ENCODE assay signal across 11 cellular contexts in genomic region chr5:173834070-173834771, GRCh38. TPM values are rescaled to one million over a fixed set of nuclear protein-coding genes. Genes with fewer than 3 reads are reported as not detected.
DNase-seq lines count a peak whose midpoint lies in the region; TF ChIP-seq lines count a peak whose summit lies in the region.
"Had no signal": no experiment of that assay in that cellular context is flagged by ENCODE, and none has a peak within 500 bp of the region (broad histone marks: within the 10 kb centered on the region; RNA-seq: fewer than 3 reads in every experiment).

No MANE protein-coding gene starts in this region.

- H3K4me3 Mint-ChIP-seq in endodermal cell (no peak overlapping the region), type B pancreatic cell (no peak overlapping the region)

- H3K27me3 ChIP-seq in endodermal cell (ENCODE audit: control insufficient read depth, insufficient read depth, low read length, poor library complexity, severe bottlenecking) (no peaks in the 10 kb centered on the region), neutrophil (no peaks in the 10 kb centered on the region)

- H3K36me3 Mint-ChIP-seq in endodermal cell (ENCODE audit: low read depth) (no peaks in the 10 kb centered on the region), type B pancreatic cell (no peaks in the 10 kb centered on the region)

- H3K4me1 ChIP-seq in endodermal cell (ENCODE audit: control insufficient read depth, insufficient read depth, low read length) (peaks cover 4% of the 10 kb centered on the region), neutrophil (ENCODE audit: control insufficient read depth in 1 of 2, insufficient read depth in 1 of 2, low read depth in 1 of 2, low read length in 1 of 2) (peaks cover 56 to 76% of the 10 kb centered on the region in 2 experiments)

- H3K4me1 Mint-ChIP-seq in endodermal cell (peaks cover 19% of the 10 kb centered on the region), type B pancreatic cell (ENCODE audit: unreplicated experiment) (peaks cover 37% of the 10 kb centered on the region)

- TF ChIP-seq CTCF in VCaP (conservative IDR thresholded peaks at IDR 0.05) (no peak), endodermal cell (conservative IDR thresholded peaks at IDR 0.05) (no peak), neutrophil (IDR thresholded peaks at IDR 0.05) (no peak), type B pancreatic cell (conservative IDR thresholded peaks at IDR 0.05) (no peak)

- no peak overlapping the region for H3K27ac Mint-ChIP-seq in endodermal cell
- peak overlapping the region; percentile 22 for H3K27ac Mint-ChIP-seq in type B pancreatic cell

- H3K36me3 ChIP-seq in endodermal cell (ENCODE audit: control insufficient read depth, insufficient read depth, low read length) = no peaks in the 10 kb centered on the region
- no peaks in the 10 kb centered on the region for H3K36me3 ChIP-seq in neutrophil

- H3K9me3 Mint-ChIP-seq in endodermal cell (no peaks in the 10 kb centered on the region), type B pancreatic cell (no peaks in the 10 kb centered on the region)

- H3K27me3 Mint-ChIP-seq in endodermal cell (ENCODE audit: insufficient read depth) = no peaks in the 10 kb centered on the region
- H3K27me3 Mint-ChIP-seq in type B pancreatic cell = peaks cover 3% of the 10 kb centered on the region

- WGBS in endodermal cell (ENCODE audit: insufficient coverage in 1 of 2, insufficient read length in 1 of 2), 2 experiments = 84 to 86% methylated on average over 5 to 7 of the region's 7 CpGs

- H3K9me3 ChIP-seq in endodermal cell (ENCODE audit: control insufficient read depth, low read length) (peaks cover 6% of the 10 kb centered on the region), neutrophil (no peaks in the 10 kb centered on the region)

- peak overlapping the region; percentile 57 for H3K27ac ChIP-seq in VCaP
- H3K27ac ChIP-seq in endodermal cell (ENCODE audit: low read depth, low read length) = peak overlapping the region; percentile 39
- H3K27ac ChIP-seq in neutrophil = peak overlapping the region; percentile 83

- DNase-seq in endodermal cell (no peak), type B pancreatic cell (ENCODE audit: extremely low spot score, unreplicated experiment) (no peak), NCI-H2227 (lab: John Stamatoyannopoulos, UW; ENCODE audit: unreplicated experiment) (no peak), SKM-1 (lab: John Stamatoyannopoulos, UW; ENCODE audit: unreplicated experiment) (no peak)
- DNase-seq in activated CD4-positive, alpha-beta T cell treated with anti-CD3 and anti-CD28 coated beads for 4 hours = no peak
- DNase-seq: DMS79, NCI-H187 treated with DMSO at 0.1 percent for 48 hours, NCI-H345, NCI-H524 treated with DMSO at 0.1 percent for 48 hours had no signal

- no peak overlapping the region for H3K9ac ChIP-seq in endodermal cell (ENCODE audit: extremely low read depth, low read length, poor library complexity, severe bottlenecking)

- no peak overlapping the region for H3K4me3 ChIP-seq in endodermal cell (ENCODE audit: low read length)
- peak overlapping the region in 1 of 2 experiments; percentile 39 for H3K4me3 ChIP-seq in neutrophil (ENCODE audit: low read depth in 1 of 2, low read length in 1 of 2)

RNA-seq across cellular contexts. Expression of gene CPEB4, which starts 53.9 kb away (rescaled TPM):
- total RNA-seq in endodermal cell (10 to 100 TPM in 1 of 2 donors, 1 to 10 TPM in 1; 9.4 to 11.3 TPM), type B pancreatic cell (ENCODE audit: low replicate concordance) (53.2 and 56.1 TPM in 2 replicates)
- 9.7 TPM for polyA plus RNA-seq in endodermal cell (2013, experiment 1 of 2)
- 9.3 TPM for polyA plus RNA-seq in endodermal cell (2013, experiment 2 of 2)
